Comparison of ENCODE assay signal across 11 cellular contexts in the genomic region with DNA sequence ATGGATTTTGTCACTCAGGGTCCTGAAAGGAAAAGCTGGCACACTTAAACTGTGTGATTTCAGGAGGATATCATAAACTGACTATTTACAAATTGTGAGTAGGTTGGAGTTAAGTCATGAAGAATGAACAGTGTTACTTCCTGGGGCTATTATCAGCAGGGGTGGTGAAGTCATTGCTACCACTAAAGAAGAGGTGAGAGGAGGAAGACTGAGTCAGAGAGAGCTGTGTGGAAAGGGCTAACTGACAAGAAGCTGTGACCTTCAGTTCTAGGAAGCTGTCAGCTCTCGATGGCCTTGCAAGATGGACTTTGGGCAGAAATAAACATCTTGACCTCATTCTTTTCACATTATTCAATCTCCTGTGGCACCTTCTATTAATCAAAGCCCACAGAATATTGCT.
DNase-seq lines count a peak whose midpoint lies in the region; ATAC-seq, FAIRE-seq and TF ChIP-seq lines count a peak whose summit lies in the region.
"Had no signal": no experiment of that assay in that cellular context is flagged by ENCODE, and none has a peak within 500 bp of the region (broad histone marks: within the 10 kb centered on the region; RNA-seq: fewer than 3 reads in every experiment).

No MANE protein-coding gene starts in this region.

- H3K9ac ChIP-seq in endothelial cell of umbilical vein (replicated peaks; ENCODE audit: extremely low read depth, insufficient read depth, low read length): peak overlapping the region; percentile 8

- dilution Hi-C loops in endothelial cell of umbilical vein (cut with MboI; ENCODE audit: extremely low pct_ligation_motif_present, low sequenced_read_pairs): no loop called here

- peak overlapping the region; percentile 67 for H3K4me2 ChIP-seq in endothelial cell of umbilical vein (ENCODE audit: insufficient read depth, low read length)

- peak; percentile 5 to 16 for DNase-seq in activated T-cell treated with anti-CD3 and anti-CD28 coated beads, Interleukin-2, amount 50 U/mL, for 72 hours
- no peak for DNase-seq in activated T-cell treated with anti-CD3 and anti-CD28 coated beads, Interleukin-2, amount 50 U/mL, for 1 hour
- DNase-seq in NOMO-1 (lab: John Stamatoyannopoulos, UW; ENCODE audit: unreplicated experiment in 2 of 2) (peak; percentile 64 to 87), endothelial cell of umbilical vein (ENCODE audit: low read depth, low spot score) (peak; percentile 90), pulmonary artery endothelial cell (ENCODE audit: low read depth, low spot score) (peak; percentile 64), DMS153 treated with DMSO at 0.1 percent for 48 hours (lab: John Stamatoyannopoulos, UW; ENCODE audit: unreplicated experiment) (no peak), SKM-1 (lab: John Stamatoyannopoulos, UW; ENCODE audit: unreplicated experiment) (no peak)
- DNase-seq: lower lobe of right lung, NCI-H2029 had no signal

- no peaks in the 10 kb centered on the region for H3K9me1 ChIP-seq in endothelial cell of umbilical vein (replicated peaks; ENCODE audit: control insufficient read depth, extremely low read depth, insufficient read depth, low read length)

- peaks cover 1 to 2% of the 10 kb centered on the region in 2 donors for H3K36me3 Mint-ChIP-seq in activated T-cell treated with anti-CD3 and anti-CD28 coated beads, Interleukin-2, amount 50 U/mL, for 72 hours (ENCODE audit: insufficient read depth in 2 of 2)

- no peaks in the 10 kb centered on the region for H4K20me1 ChIP-seq in endothelial cell of umbilical vein (replicated peaks; ENCODE audit: control insufficient read depth, extremely low read depth, insufficient read depth, low read length)

- POLR2A ChIA-PET in endothelial cell of umbilical vein (lab: Charles Lee): interaction anchor here (0.7 to 1.4 kb wide), 2 partner anchors 22 to 76 kb away, joined by 4 read pairs; no protein-coding TSS in a partner anchor

- H2AFZ ChIP-seq in endothelial cell of umbilical vein (ENCODE audit: low read depth, low read length): no peak overlapping the region

- H3K9me3 Mint-ChIP-seq in activated T-cell treated with anti-CD3 and anti-CD28 coated beads, Interleukin-2, amount 50 U/mL, for 72 hours: peaks cover 0 to 4% of the 10 kb centered on the region in 2 donors

- H3K4me3 ChIP-seq in endothelial cell of umbilical vein (replicated peaks in 1 of 3; ENCODE audit: insufficient read depth in 1 of 3, low read depth in 1 of 3, low read length in 3 of 3): no peak overlapping the region
- H3K4me3 ChIP-seq: lower lobe of right lung had no signal

- no TSS peak for BruUV-seq in endothelial cell of umbilical vein (replicated peaks; lab: Mats Ljungman, UMichigan)

- no peaks in the 10 kb centered on the region for H3K79me2 ChIP-seq in endothelial cell of umbilical vein (ENCODE audit: control insufficient read depth, insufficient read depth, low read length)

- no peaks in the 10 kb centered on the region for H3K9me3 ChIP-seq in endothelial cell of umbilical vein (replicated peaks; ENCODE audit: control insufficient read depth, insufficient read depth, low read length)
- H3K9me3 ChIP-seq: lower lobe of right lung had no signal

- CTCF ChIA-PET in endothelial cell of umbilical vein (lab: Charles Lee): interaction anchor here (0.9 to 2.0 kb wide), 9 partner anchors 12 to 114 kb away, joined by 3 to 11 read pairs (median 4); no protein-coding TSS in a partner anchor

- peaks cover 29% of the 10 kb centered on the region for H3K4me1 ChIP-seq in endothelial cell of umbilical vein (ENCODE audit: control insufficient read depth, extremely low read depth, insufficient read depth, low read length)

- FAIRE-seq in endothelial cell of umbilical vein (lab: Jason Lieb, UNC): peak; percentile 94

- ATAC-seq in activated T-cell treated with anti-CD3 and anti-CD28 coated beads, Interleukin-2, amount 50 U/mL, for 72 hours (replicated peaks in 1 of 2): peak; percentile 90 to 93
- no peak for ATAC-seq in GM21529 (IDR thresholded peaks at IDR 0.05; ENCODE audit: unreplicated experiment)
- ATAC-seq: sciatic nerve had no signal

- peak overlapping the region; percentile 77 for H3K27ac Mint-ChIP-seq in activated T-cell treated with anti-CD3 and anti-CD28 coated beads, Interleukin-2, amount 50 U/mL, for 72 hours

- no peaks in the 10 kb centered on the region for H3K27me3 Mint-ChIP-seq in activated T-cell treated with anti-CD3 and anti-CD28 coated beads, Interleukin-2, amount 50 U/mL, for 72 hours (ENCODE audit: low read depth)

- peaks cover 29% of the 10 kb centered on the region for H3K4me1 Mint-ChIP-seq in activated T-cell treated with anti-CD3 and anti-CD28 coated beads, Interleukin-2, amount 50 U/mL, for 72 hours (ENCODE audit: low read depth)

- no peaks in the 10 kb centered on the region for H3K36me3 ChIP-seq in endothelial cell of umbilical vein (ENCODE audit: control insufficient read depth in 2 of 2, extremely low read depth in 1 of 2, insufficient read depth in 2 of 2, low read length in 2 of 2)
- H3K36me3 ChIP-seq: lower lobe of right lung had no signal

- TF ChIP-seq CTCF in endothelial cell of umbilical vein (IDR thresholded peaks at IDR 0.05; ENCODE audit: extremely low read depth in 1 of 2, insufficient read depth in 1 of 2, low read depth in 1 of 2, low read length in 2 of 2): no peak

- H3K4me3 Mint-ChIP-seq in activated T-cell treated with anti-CD3 and anti-CD28 coated beads, Interleukin-2, amount 50 U/mL, for 72 hours: no peak overlapping the region

- peak overlapping the region; percentile 66 for H3K27ac ChIP-seq in endothelial cell of umbilical vein (ENCODE audit: insufficient read depth, low read depth, low read length)
- H3K27ac ChIP-seq: lower lobe of right lung had no signal

- no peaks in the 10 kb centered on the region for H3K27me3 ChIP-seq in endothelial cell of umbilical vein (ENCODE audit: control insufficient read depth in 2 of 2, insufficient read depth in 2 of 2, low read length in 2 of 2)

- no peak for TF ChIP-seq POLR2A in endothelial cell of umbilical vein (IDR thresholded peaks at IDR 0.05; ENCODE audit: low read depth, low read length)

- intact Hi-C loops in endothelial cell of umbilical vein (cut with micrococcal nuclease): loop anchor here (1.0 to 2.0 kb wide), 3 partner anchors 18 to 33 kb away; no protein-coding TSS in a partner anchor

TF ChIP-seq in endothelial cell of umbilical vein, 7 proteins besides CTCF, POLR2A, EP300 and RAD21:
- TF ChIP-seq POLR2AphosphoS5 (IDR thresholded peaks at IDR 0.05; ENCODE audit: insufficient read depth, low read depth, low read length) (peak; percentile 58), FOS (IDR thresholded peaks at IDR 0.05; ENCODE audit: borderline replicate concordance, insufficient read depth, low read length) (peak; percentile 93), EZH2 (IDR thresholded peaks at IDR 0.05; ENCODE audit: borderline replicate concordance, low read depth, low read length, severe bottlenecking) (no peak), GATA2 (IDR thresholded peaks at IDR 0.05; ENCODE audit: insufficient read depth, insufficient read length, low read depth, low read length) (peak; percentile 91), JUN (IDR thresholded peaks at IDR 0.05; ENCODE audit: borderline replicate concordance, insufficient read depth, insufficient read length, low read depth) (peak; percentile 78), MYC (IDR thresholded peaks at IDR 0.05; ENCODE audit: low read depth, low read length) (no peak)
- TF ChIP-seq, protein P1, sequence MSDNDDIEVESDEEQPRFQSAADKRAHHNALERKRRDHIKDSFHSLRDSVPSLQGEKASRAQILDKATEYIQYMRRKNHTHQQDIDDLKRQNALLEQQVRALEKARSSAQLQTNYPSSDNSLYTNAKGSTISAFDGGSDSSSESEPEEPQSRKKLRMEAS (IDR thresholded peaks at IDR 0.05; ENCODE audit: insufficient read depth, insufficient read length): no peak

Comparison
In these comparisons a context has a peak if more than half of its experiments do, and no peak if none do; other contexts are left out.
1. DNase-seq: peak in activated T-cell treated with anti-CD3 and anti-CD28 coated beads, Interleukin-2, amount 50 U/mL, for 72 hours (2 of 2), NOMO-1 (2 of 2), endothelial cell of umbilical vein (single experiment) and pulmonary artery endothelial cell (single experiment); none in activated T-cell treated with anti-CD3 and anti-CD28 coated beads, Interleukin-2, amount 50 U/mL, for 1 hour (single experiment), DMS153 treated with DMSO at 0.1 percent for 48 hours (single experiment) and SKM-1 (single experiment).